Comparison of ENCODE assay signal across 2 cellular contexts in genomic region chr11:296976-297665, GRCh38.
TF ChIP-seq lines count a peak whose summit lies in the region.

No MANE protein-coding gene starts in this region.

TF ChIP-seq in IMR-90, 13 proteins besides CTCF, POLR2A, EP300 and RAD21:
- no peak for TF ChIP-seq FOS (IDR thresholded peaks at IDR 0.05; ENCODE audit: low read depth, low read length)
- no peak for TF ChIP-seq ELK1 (IDR thresholded peaks at IDR 0.05; ENCODE audit: borderline replicate concordance, low read depth, low read length)
- no peak for TF ChIP-seq MAZ (IDR thresholded peaks at IDR 0.05; ENCODE audit: borderline replicate concordance, low read depth, low read length)
- no peak for TF ChIP-seq BHLHE40 (IDR thresholded peaks at IDR 0.05; ENCODE audit: low read depth, low read length)
- no peak for TF ChIP-seq SMC3 (IDR thresholded peaks at IDR 0.05; ENCODE audit: low read depth, low read length)
- no peak for TF ChIP-seq CHD1 (IDR thresholded peaks at IDR 0.05; ENCODE audit: low read depth, low read length)
- no peak for TF ChIP-seq RCOR1 (IDR thresholded peaks at IDR 0.05; ENCODE audit: insufficient replicate concordance, low read length)
- TF ChIP-seq MAFK (IDR thresholded peaks at IDR 0.05; ENCODE audit: low read depth, low read length) = no peak
- TF ChIP-seq RFX5 (IDR thresholded peaks at IDR 0.05; ENCODE audit: low read depth, low read length) = no peak
- TF ChIP-seq NFE2L2 (IDR thresholded peaks at IDR 0.05; ENCODE audit: low read depth, low read length) = no peak
- no peak for TF ChIP-seq USF2 (IDR thresholded peaks at IDR 0.05; ENCODE audit: low read depth, low read length)
- no peak for TF ChIP-seq CEBPB (IDR thresholded peaks at IDR 0.05; ENCODE audit: low read depth, low read length)
- no peak for TF ChIP-seq MXI1 (IDR thresholded peaks at IDR 0.05; ENCODE audit: borderline replicate concordance, low read depth, low read length)

TF ChIP-seq in SK-N-SH, 30 proteins besides CTCF, POLR2A, EP300 and RAD21:
- no peak for TF ChIP-seq TCF12 (IDR thresholded peaks at IDR 0.05)
- no peak for TF ChIP-seq USF1 (IDR thresholded peaks at IDR 0.05; ENCODE audit: borderline replicate concordance, low read depth)
- TF ChIP-seq ZBTB33 (IDR thresholded peaks at IDR 0.05; ENCODE audit: borderline replicate concordance, low read depth) = no peak
- no peak for TF ChIP-seq SMC3 (IDR thresholded peaks at IDR 0.05; ENCODE audit: low read depth, low read length)
- TF ChIP-seq NRF1 (IDR thresholded peaks at IDR 0.05; ENCODE audit: low read depth, low read length) = no peak
TF ChIP-seq in SK-N-SH: peak in this region for 0.
